In the genomic region with DNA sequence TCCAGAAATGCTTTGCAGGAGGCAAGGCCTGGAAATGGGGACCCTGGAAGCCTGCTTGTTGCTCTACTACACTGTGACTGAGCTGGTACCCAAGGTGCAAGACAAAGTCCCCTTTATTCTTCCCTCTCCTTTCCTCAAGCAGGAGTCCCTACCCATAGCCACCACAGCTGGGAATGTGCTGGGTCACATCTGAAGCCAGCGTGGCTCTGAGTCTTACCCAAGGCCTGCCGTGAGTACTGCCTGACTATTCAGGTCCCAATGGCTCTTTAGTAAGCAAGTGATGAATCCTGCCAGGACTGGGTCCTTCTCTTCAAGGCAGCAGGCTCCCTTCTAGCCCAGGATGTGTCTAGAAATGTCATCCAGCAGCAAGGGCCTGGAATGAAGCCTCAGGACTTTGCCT, we compare ENCODE assay signal across 1 cellular context.
TF ChIP-seq lines count a peak whose summit lies in the region.

No MANE protein-coding gene starts in this region.

TF ChIP-seq in K562, 482 proteins besides CTCF, POLR2A, EP300 and RAD21 (continued from another document):
- TF ChIP-seq, protein P1, sequence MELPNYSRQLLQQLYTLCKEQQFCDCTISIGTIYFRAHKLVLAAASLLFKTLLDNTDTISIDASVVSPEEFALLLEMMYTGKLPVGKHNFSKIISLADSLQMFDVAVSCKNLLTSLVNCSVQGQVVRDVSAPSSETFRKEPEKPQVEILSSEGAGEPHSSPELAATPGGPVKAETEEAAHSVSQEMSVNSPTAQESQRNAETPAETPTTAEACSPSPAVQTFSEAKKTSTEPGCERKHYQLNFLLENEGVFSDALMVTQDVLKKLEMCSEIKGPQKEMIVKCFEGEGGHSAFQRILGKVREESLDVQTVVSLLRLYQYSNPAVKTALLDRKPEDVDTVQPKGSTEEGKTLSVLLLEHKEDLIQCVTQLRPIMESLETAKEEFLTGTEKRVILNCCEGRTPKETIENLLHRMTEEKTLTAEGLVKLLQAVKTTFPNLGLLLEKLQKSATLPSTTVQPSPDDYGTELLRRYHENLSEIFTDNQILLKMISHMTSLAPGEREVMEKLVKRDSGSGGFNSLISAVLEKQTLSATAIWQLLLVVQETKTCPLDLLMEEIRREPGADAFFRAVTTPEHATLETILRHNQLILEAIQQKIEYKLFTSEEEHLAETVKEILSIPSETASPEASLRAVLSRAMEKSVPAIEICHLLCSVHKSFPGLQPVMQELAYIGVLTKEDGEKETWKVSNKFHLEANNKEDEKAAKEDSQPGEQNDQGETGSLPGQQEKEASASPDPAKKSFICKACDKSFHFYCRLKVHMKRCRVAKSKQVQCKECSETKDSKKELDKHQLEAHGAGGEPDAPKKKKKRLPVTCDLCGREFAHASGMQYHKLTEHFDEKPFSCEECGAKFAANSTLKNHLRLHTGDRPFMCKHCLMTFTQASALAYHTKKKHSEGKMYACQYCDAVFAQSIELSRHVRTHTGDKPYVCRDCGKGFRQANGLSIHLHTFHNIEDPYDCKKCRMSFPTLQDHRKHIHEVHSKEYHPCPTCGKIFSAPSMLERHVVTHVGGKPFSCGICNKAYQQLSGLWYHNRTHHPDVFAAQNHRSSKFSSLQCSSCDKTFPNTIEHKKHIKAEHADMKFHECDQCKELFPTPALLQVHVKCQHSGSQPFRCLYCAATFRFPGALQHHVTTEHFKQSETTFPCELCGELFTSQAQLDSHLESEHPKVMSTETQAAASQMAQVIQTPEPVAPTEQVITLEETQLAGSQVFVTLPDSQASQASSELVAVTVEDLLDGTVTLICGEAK (IDR thresholded peaks at IDR 0.05): no peak
- TF ChIP-seq, protein P1 (CRISPR knock-in tag; IDR thresholded peaks at IDR 0.05): no peak
- no peak for TF ChIP-seq ZNF830 (CRISPR knock-in tag; IDR thresholded peaks at IDR 0.05)
- TF ChIP-seq ZNF695 (CRISPR knock-in tag; IDR thresholded peaks at IDR 0.05): no peak
- TF ChIP-seq POLR3A (IDR thresholded peaks at IDR 0.05; ENCODE audit: borderline replicate concordance, extremely low read depth, insufficient read depth, insufficient read length): no peak
- TF ChIP-seq ZNF561 (CRISPR knock-in tag; conservative IDR thresholded peaks at IDR 0.05): no peak
- no peak for TF ChIP-seq TOE1 (IDR thresholded peaks at IDR 0.05; ENCODE audit: borderline replicate concordance)
- no peak for TF ChIP-seq TOE1 (CRISPR knock-in tag; IDR thresholded peaks at IDR 0.05; ENCODE audit: borderline replicate concordance, low read depth)
- TF ChIP-seq, protein P2, sequence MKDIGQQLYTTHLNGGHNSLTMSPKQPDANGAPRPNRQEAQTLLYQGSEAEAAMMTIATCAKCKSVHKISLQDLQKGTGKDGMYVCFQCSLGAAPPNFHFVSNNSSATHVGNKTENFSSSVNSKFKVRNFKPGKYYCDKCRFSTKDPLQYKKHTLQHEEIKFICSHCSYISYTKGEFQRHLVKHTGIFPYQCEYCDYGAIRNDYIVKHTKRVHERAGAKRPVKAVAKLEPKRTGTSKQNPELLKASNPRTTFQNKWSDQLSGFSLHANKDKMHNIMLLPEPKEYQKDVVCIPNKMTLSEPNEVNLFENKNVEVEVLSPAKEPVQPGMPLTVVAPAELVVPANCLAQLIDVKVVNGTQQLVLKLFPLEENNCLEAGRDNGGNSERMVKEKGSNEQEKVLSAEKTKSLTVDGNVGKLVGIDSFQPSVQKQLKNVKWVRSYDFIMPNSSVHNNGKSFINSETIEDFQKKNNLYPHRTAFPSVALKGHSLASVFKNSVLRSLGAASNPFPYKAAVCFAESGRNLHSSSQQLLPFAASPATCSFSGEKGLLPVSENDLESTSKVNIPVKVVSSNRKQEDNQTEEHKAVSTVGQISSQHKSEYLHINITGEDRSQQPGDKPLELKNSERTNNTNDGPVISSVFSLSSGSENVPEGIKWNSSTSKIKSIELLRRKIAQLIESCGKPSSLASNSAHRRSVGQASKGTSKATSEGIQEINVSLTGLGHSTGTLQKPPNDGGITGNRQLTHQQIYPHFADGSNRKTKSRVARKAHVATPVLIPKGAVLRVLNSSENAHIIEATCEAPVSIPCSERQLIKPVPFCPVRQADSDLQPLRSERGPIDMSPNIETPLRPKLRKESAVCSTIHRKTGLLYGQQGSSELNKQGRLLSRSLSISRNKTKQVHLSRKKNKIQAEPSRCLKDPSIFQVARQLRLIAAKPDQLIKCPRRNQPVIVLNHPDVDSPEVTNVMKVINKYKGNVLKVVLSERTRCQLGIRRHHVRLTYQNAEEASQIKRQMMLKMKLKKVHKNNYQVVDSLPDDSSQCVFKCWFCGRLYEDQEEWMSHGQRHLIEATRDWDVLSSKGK (CRISPR knock-in tag; IDR thresholded peaks at IDR 0.05): no peak
- TF ChIP-seq, protein P3, sequence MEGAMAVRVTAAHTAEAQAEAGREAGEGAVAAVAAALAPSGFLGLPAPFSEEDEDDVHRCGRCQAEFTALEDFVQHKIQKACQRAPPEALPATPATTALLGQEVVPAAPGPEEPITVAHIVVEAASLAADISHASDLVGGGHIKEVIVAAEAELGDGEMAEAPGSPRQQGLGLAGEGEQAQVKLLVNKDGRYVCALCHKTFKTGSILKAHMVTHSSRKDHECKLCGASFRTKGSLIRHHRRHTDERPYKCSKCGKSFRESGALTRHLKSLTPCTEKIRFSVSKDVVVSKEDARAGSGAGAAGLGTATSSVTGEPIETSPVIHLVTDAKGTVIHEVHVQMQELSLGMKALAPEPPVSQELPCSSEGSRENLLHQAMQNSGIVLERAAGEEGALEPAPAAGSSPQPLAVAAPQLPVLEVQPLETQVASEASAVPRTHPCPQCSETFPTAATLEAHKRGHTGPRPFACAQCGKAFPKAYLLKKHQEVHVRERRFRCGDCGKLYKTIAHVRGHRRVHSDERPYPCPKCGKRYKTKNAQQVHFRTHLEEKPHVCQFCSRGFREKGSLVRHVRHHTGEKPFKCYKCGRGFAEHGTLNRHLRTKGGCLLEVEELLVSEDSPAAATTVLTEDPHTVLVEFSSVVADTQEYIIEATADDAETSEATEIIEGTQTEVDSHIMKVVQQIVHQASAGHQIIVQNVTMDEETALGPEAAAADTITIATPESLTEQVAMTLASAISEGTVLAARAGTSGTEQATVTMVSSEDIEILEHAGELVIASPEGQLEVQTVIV (CRISPR knock-in tag; IDR thresholded peaks at IDR 0.05; ENCODE audit: borderline replicate concordance): no peak
